In the genomic region with DNA sequence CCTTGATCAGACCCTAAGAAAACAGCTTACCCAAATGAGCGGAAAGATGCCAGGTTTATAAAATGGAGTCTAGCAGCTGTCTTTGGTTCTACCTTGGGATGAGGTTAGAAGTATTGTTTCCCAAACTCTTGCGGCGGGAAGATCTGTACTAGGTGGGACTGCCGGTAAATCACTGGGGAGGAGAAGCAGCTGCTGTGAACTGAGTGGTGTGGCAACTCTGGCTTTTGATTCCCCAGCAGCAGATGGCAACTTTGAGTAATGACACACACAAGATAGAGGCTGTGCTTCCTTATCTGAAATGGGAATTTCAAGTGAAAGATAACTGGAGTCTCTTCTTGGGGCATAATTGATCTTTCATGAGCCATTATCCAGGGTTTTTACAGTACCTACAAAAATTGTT, we compare ENCODE assay signal across 20 cellular contexts.
DNase-seq lines count a peak whose midpoint lies in the region; ATAC-seq and TF ChIP-seq lines count a peak whose summit lies in the region.
"Had no signal": no experiment of that assay in that cellular context is flagged by ENCODE, and none has a peak within 500 bp of the region (broad histone marks: within the 10 kb centered on the region; RNA-seq: fewer than 3 reads in every experiment).

No MANE protein-coding gene starts in this region.

- DNase-seq in NCI-H2171 (lab: John Stamatoyannopoulos, UW) (peak; percentile 50), chondrocyte (ENCODE audit: low spot score) (no peak), myocyte (ENCODE audit: low read depth) (peak; percentile 79), NCI-H526 treated with DMSO at 0.1 percent for 48 hours (lab: John Stamatoyannopoulos, UW) (no peak), lower lobe of right lung (no peak)
- no peak for DNase-seq in activated T-cell treated with anti-CD3 and anti-CD28 coated beads, Interleukin-2, amount 50 U/mL, for 4 hours
- DNase-seq: CD4-positive, alpha-beta T cell; DND-41; GDM1; GM23248; KBM-7; NCI-H1105; NCI-H1694 treated with DMSO at 0.1 percent for 48 hours; NCI-H446 treated with DMSO at 0.1 percent for 48 hours; NCI-H774; Right ventricle myocardium superior had no signal

- H3K27me3 Mint-ChIP-seq in chondrocyte (ENCODE audit: low read depth): no peaks in the 10 kb centered on the region
- H3K27me3 Mint-ChIP-seq in activated T-cell treated with anti-CD3 and anti-CD28 coated beads, Interleukin-2, amount 50 U/mL, for 4 hours (ENCODE audit: low read depth): no peaks in the 10 kb centered on the region
- H3K27me3 Mint-ChIP-seq: CD4-positive, alpha-beta T cell had no signal

- H3K36me3 ChIP-seq in ACC112 (ENCODE audit: insufficient read depth, low read length) (peaks cover 13% of the 10 kb centered on the region; the same call in 1 of the 2 replicates), lower lobe of right lung (no peaks in the 10 kb centered on the region)

- peaks cover 1% of the 10 kb centered on the region for H3K36me3 Mint-ChIP-seq in chondrocyte (ENCODE audit: low read depth)
- H3K36me3 Mint-ChIP-seq in activated T-cell treated with anti-CD3 and anti-CD28 coated beads, Interleukin-2, amount 50 U/mL, for 4 hours (ENCODE audit: insufficient read depth): peaks cover 11% of the 10 kb centered on the region

- H3K9me3 ChIP-seq in lower lobe of right lung: no peaks in the 10 kb centered on the region

- peaks cover 87% of the 10 kb centered on the region for H3K4me1 Mint-ChIP-seq in chondrocyte (ENCODE audit: low read depth)
- H3K4me1 Mint-ChIP-seq in activated T-cell treated with anti-CD3 and anti-CD28 coated beads, Interleukin-2, amount 50 U/mL, for 4 hours (ENCODE audit: low read depth): no peaks in the 10 kb centered on the region

- H3K4me1 ChIP-seq in ACC112 (ENCODE audit: control insufficient read depth, insufficient read depth, low read length, unreplicated experiment) (peaks cover 58% of the 10 kb centered on the region), lower lobe of right lung (no peaks in the 10 kb centered on the region)

- peaks cover 4% of the 10 kb centered on the region for H3K9me3 Mint-ChIP-seq in chondrocyte (ENCODE audit: low read depth)
- no peaks in the 10 kb centered on the region for H3K9me3 Mint-ChIP-seq in activated T-cell treated with anti-CD3 and anti-CD28 coated beads, Interleukin-2, amount 50 U/mL, for 4 hours
- H3K9me3 Mint-ChIP-seq: CD4-positive, alpha-beta T cell had no signal

- peaks cover 2% of the 10 kb centered on the region for H3K79me2 ChIP-seq in ACC112 (ENCODE audit: control insufficient read depth, insufficient read depth, low read length, unreplicated experiment)

- H3K4me3 ChIP-seq in ACC112 (ENCODE audit: low read depth, low read length) (no peak overlapping the region), lower lobe of right lung (no peak overlapping the region)
- H3K4me3 ChIP-seq: GM23248 had no signal

- H3K4me3 Mint-ChIP-seq in chondrocyte (ENCODE audit: unreplicated experiment): no peak overlapping the region
- no peak overlapping the region for H3K4me3 Mint-ChIP-seq in activated T-cell treated with anti-CD3 and anti-CD28 coated beads, Interleukin-2, amount 50 U/mL, for 4 hours
- H3K4me3 Mint-ChIP-seq: CD4-positive, alpha-beta T cell had no signal

- no peaks in the 10 kb centered on the region for H3K27me3 ChIP-seq in ACC112 (ENCODE audit: insufficient read depth, low read length)
- no peaks in the 10 kb centered on the region for H3K27me3 ChIP-seq in lower lobe of right lung (ENCODE audit: low read depth)

- peak overlapping the region; percentile 49 for H3K27ac Mint-ChIP-seq in chondrocyte (ENCODE audit: unreplicated experiment)
- H3K27ac Mint-ChIP-seq: CD4-positive, alpha-beta T cell had no signal

- intact Hi-C loops in lower lobe of right lung (cut with DNase I): no loop called here

- ATAC-seq in HG02678 (IDR thresholded peaks at IDR 0.05; ENCODE audit: unreplicated experiment) (no peak), lower lobe of right lung (no peak)
- no peak for ATAC-seq in activated T-cell treated with anti-CD3 and anti-CD28 coated beads, Interleukin-2, amount 50 U/mL, for 4 hours
- ATAC-seq: HCT116, Panc1 had no signal

- no peak overlapping the region for H2AFZ ChIP-seq in ACC112 (ENCODE audit: low read length, unreplicated experiment)
- H2AFZ ChIP-seq: GM23248 had no signal

- peak overlapping the region; percentile 79 for H3K27ac ChIP-seq in ACC112 (ENCODE audit: low read depth, low read length)
- H3K27ac ChIP-seq in lower lobe of right lung: no peak overlapping the region
- H3K27ac ChIP-seq: GM23248 had no signal

- TF ChIP-seq CTCF in chondrocyte (IDR thresholded peaks at IDR 0.05): no peak
- no peak for TF ChIP-seq CTCF in lower lobe of right lung (IDR thresholded peaks at IDR 0.05)

Comparison
In these comparisons a context has a peak if more than half of its experiments do, and no peak if none do; other contexts are left out.
1. DNase-seq: peak in NCI-H2171 (single experiment) and myocyte (single experiment); none in chondrocyte (single experiment), NCI-H526 treated with DMSO at 0.1 percent for 48 hours (single experiment), lower lobe of right lung (single experiment) and activated T-cell treated with anti-CD3 and anti-CD28 coated beads, Interleukin-2, amount 50 U/mL, for 4 hours (single experiment).